ENCODE assay signal across 12 cellular contexts in genomic region chr3:192515661-192516040, GRCh38.
DNase-seq lines count a peak whose midpoint lies in the region; ATAC-seq and TF ChIP-seq lines count a peak whose summit lies in the region.
"Had no signal": no experiment of that assay in that cellular context is flagged by ENCODE, and none has a peak within 500 bp of the region (broad histone marks: within the 10 kb centered on the region; RNA-seq: fewer than 3 reads in every experiment).

No MANE protein-coding gene starts in this region.

- H3K27me3 ChIP-seq in HUES48 (ENCODE audit: control insufficient read depth, insufficient read depth, low read length) (peaks cover 16% of the 10 kb centered on the region), right cardiac atrium (ENCODE audit: control insufficient read depth, insufficient read depth) (no peaks in the 10 kb centered on the region), parathyroid adenoma (ENCODE audit: control insufficient read depth, insufficient read depth, low read length) (no peaks in the 10 kb centered on the region), HAP-1 (ENCODE audit: low read depth) (peaks cover 12% of the 10 kb centered on the region)
- H3K27me3 ChIP-seq in CD8-positive, alpha-beta memory T cell (ENCODE audit: insufficient read depth, low read length, poor library complexity, severe bottlenecking): no peaks in the 10 kb centered on the region

- intact Hi-C loops in right cardiac atrium (cut with DNase I): no loop called here

- peak; percentile 40 to 50 for ATAC-seq in right cardiac atrium
- ATAC-seq in T-cell (replicated peaks in 1 of 4): no peak
- ATAC-seq: K562 had no signal

- CTCF ChIA-PET in CD8-positive, alpha-beta memory T cell (lab: Charles Lee): no interaction called here
- CTCF ChIA-PET in T-cell (lab: Charles Lee): no interaction called here

- H3K27ac ChIP-seq in HUES48 (ENCODE audit: low read depth, low read length) (peak overlapping the region; percentile 14), right cardiac atrium (ENCODE audit: low read length) (peak overlapping the region; percentile 57), parathyroid adenoma (peak overlapping the region; percentile 48)
- H3K27ac ChIP-seq in CD8-positive, alpha-beta memory T cell (ENCODE audit: low read depth, low read length): no peak overlapping the region
- H3K27ac ChIP-seq: RWPE1 had no signal

- WGBS in right cardiac atrium: 21% methylated on average over 10 of the region's 10 CpGs

- in situ Hi-C loops in SK-MEL-5 (cut with HindIII; ENCODE audit: low pct_unique_long_range_greater_than_20kb, low sequenced_read_pairs): no loop called here
- in situ Hi-C loops in HAP-1 (cut with MboI; ENCODE audit: low sequenced_read_pairs): no loop called here

- H3K9me3 Mint-ChIP-seq in CD8-positive, alpha-beta memory T cell: peaks cover 3 to 8% (median 7%) of the 10 kb centered on the region in 5 donors
- no peaks in the 10 kb centered on the region for H3K9me3 Mint-ChIP-seq in T-cell
- H3K9me3 Mint-ChIP-seq: stimulated activated naive CD8-positive, alpha-beta T cell treated with anti-CD3 and anti-CD28 coated beads, Interleukin-15, amount 100 ng/mL, for 72 hours had no signal

- H3K27ac Mint-ChIP-seq in CD8-positive, alpha-beta memory T cell: no peak overlapping the region
- H3K27ac Mint-ChIP-seq in T-cell: no peak overlapping the region
- H3K27ac Mint-ChIP-seq: stimulated activated naive CD8-positive, alpha-beta T cell treated with anti-CD3 and anti-CD28 coated beads, Interleukin-15, amount 100 ng/mL, for 72 hours had no signal

- H3K27me3 Mint-ChIP-seq in CD8-positive, alpha-beta memory T cell: peaks cover 11 to 45% of the 10 kb centered on the region in 2 donors
- H3K27me3 Mint-ChIP-seq in T-cell: peaks cover 39 to 46% of the 10 kb centered on the region in 2 donors

- peaks cover 0 to 3% (median 0%) of the 10 kb centered on the region in 3 donors for H3K4me1 Mint-ChIP-seq in CD8-positive, alpha-beta memory T cell
- peaks cover 0 to 6% (median 5%) of the 10 kb centered on the region in 3 donors for H3K4me1 Mint-ChIP-seq in T-cell

- no peaks in the 10 kb centered on the region for H3K79me2 ChIP-seq in parathyroid adenoma

- TF ChIP-seq CTCF in parathyroid adenoma (IDR thresholded peaks at IDR 0.05): no peak

- H3K4me2 ChIP-seq in parathyroid adenoma (ENCODE audit: low read length): peak overlapping the region; percentile 85

- H2AFZ ChIP-seq in parathyroid adenoma: peak overlapping the region; percentile 82

- H3K4me1 ChIP-seq in HUES48 (ENCODE audit: control insufficient read depth, insufficient read depth, low read length) (no peaks in the 10 kb centered on the region; the same call in 1 of the 2 replicates), right cardiac atrium (ENCODE audit: control insufficient read depth, insufficient read depth, low read length) (peaks cover 6% of the 10 kb centered on the region), parathyroid adenoma (no peaks in the 10 kb centered on the region), HAP-1 (no peaks in the 10 kb centered on the region)
- no peaks in the 10 kb centered on the region for H3K4me1 ChIP-seq in CD8-positive, alpha-beta memory T cell (ENCODE audit: insufficient read depth, low read length)

- DNase-seq in SK-MEL-5 (ENCODE audit: low read depth, low spot score): peak; percentile 9
- DNase-seq in right cardiac atrium: no peak
- DNase-seq in HAP-1 (ENCODE audit: low spot score in 2 of 2): no peak
- DNase-seq in AML-193 (lab: John Stamatoyannopoulos, UW): no peak
- DNase-seq in CD8-positive, alpha-beta memory T cell: no peak
- no peak for DNase-seq in T-cell
- DNase-seq: stimulated activated CD4-positive, alpha-beta T cell treated with anti-CD3 and anti-CD28 coated beads, Interleukin-4, amount 100 ng/mL, for 24 hours; stimulated activated naive CD8-positive, alpha-beta T cell treated with anti-CD3 and anti-CD28 coated beads, Interleukin-15, amount 100 ng/mL, for 72 hours had no signal

- H3K36me3 Mint-ChIP-seq in CD8-positive, alpha-beta memory T cell: peaks cover 0 to 4% (median 0%) of the 10 kb centered on the region in 3 donors
- H3K36me3 Mint-ChIP-seq in T-cell: no peaks in the 10 kb centered on the region

- POLR2A ChIA-PET in CD8-positive, alpha-beta memory T cell (lab: Charles Lee): no interaction called here
- POLR2A ChIA-PET in T-cell (lab: Charles Lee): no interaction called here

- H3K4me3 Mint-ChIP-seq in CD8-positive, alpha-beta memory T cell: peak overlapping the region in 1 of 7 donors; percentile 32
- peak overlapping the region in 1 of 3 donors; percentile 18 for H3K4me3 Mint-ChIP-seq in T-cell

- no peaks in the 10 kb centered on the region for H3K9me3 ChIP-seq in HUES48 (ENCODE audit: control insufficient read depth, insufficient read depth, low read length)
- H3K9me3 ChIP-seq in right cardiac atrium (ENCODE audit: control insufficient read depth, low read length): no peaks in the 10 kb centered on the region
- H3K9me3 ChIP-seq in parathyroid adenoma (ENCODE audit: control insufficient read depth, low read length): no peaks in the 10 kb centered on the region
- H3K9me3 ChIP-seq in HAP-1: no peaks in the 10 kb centered on the region
- H3K9me3 ChIP-seq in CD8-positive, alpha-beta memory T cell (ENCODE audit: low read length): no peaks in the 10 kb centered on the region

- H3K9ac ChIP-seq in HUES48 (ENCODE audit: low read depth, low read length): peak overlapping the region; percentile 14; the same call in 1 of the 2 replicates
- H3K9ac ChIP-seq in parathyroid adenoma: no peak overlapping the region

- peak overlapping the region; percentile 83 for H3K4me3 ChIP-seq in HUES48 (ENCODE audit: low read depth, low read length)
- H3K4me3 ChIP-seq in right cardiac atrium (ENCODE audit: low read length): peak overlapping the region; percentile 51
- H3K4me3 ChIP-seq in parathyroid adenoma (ENCODE audit: low read depth, low read length): no peak overlapping the region
- no peak overlapping the region for H3K4me3 ChIP-seq in HAP-1
- no peak overlapping the region for H3K4me3 ChIP-seq in CD8-positive, alpha-beta memory T cell (ENCODE audit: low read length)
- H3K4me3 ChIP-seq: K562 had no signal

- H3K36me3 ChIP-seq in HUES48 (ENCODE audit: control insufficient read depth, insufficient read depth, low read length) (no peaks in the 10 kb centered on the region), parathyroid adenoma (ENCODE audit: control insufficient read depth, insufficient read depth, low read length) (no peaks in the 10 kb centered on the region), HAP-1 (replicated peaks) (no peaks in the 10 kb centered on the region)
- no peaks in the 10 kb centered on the region for H3K36me3 ChIP-seq in CD8-positive, alpha-beta memory T cell (ENCODE audit: insufficient read depth, low read length)

Comparison
In these comparisons a context has a peak if more than half of its experiments do, and no peak if none do; other contexts are left out.
1. H3K4me3 ChIP-seq: peak in HUES48 (single experiment) and right cardiac atrium (single experiment); none in parathyroid adenoma (single experiment), HAP-1 (single experiment) and CD8-positive, alpha-beta memory T cell (single experiment).
2. ATAC-seq: peak in right cardiac atrium (2 of 2); none in T-cell (0 of 4).